36 cellular contexts compared by ENCODE assay signal in the genomic region with DNA sequence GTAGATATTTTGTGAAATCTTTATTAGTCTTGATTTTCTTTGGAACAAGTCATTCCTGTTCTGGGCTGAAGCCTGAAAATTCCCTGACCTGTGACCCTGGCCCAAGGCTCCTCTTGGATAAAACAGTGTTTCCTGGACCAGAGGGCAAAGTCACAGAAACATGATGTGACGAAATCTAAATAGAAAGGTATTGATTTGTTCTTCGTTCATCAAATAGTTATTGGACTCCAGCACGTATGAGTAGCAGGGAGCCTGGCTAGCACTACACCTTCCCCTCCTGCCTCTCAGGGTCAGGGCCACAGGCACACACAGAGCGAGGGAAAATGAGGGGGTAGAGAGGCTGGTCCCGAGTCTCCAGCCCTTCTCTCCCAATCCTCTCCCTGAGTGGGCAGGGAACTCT. TPM values are rescaled to one million over a fixed set of nuclear protein-coding genes. Genes with fewer than 3 reads are reported as not detected.
"Had no signal": no experiment of that assay in that cellular context is flagged by ENCODE, and none has a peak within 500 bp of the region (broad histone marks: within the 10 kb centered on the region; RNA-seq: fewer than 3 reads in every experiment).

No MANE protein-coding gene starts in this region.

- H3K27me3 ChIP-seq: foreskin keratinocyte, gastroesophageal sphincter, heart right ventricle, neutrophil, right atrium auricular region, sigmoid colon, spleen, testis, tibial artery, upper lobe of left lung had no signal

- H3K4me3 ChIP-seq: coronary artery, esophagus muscularis mucosa, gastroesophageal sphincter, heart right ventricle, lung, prostate gland, right atrium auricular region, sigmoid colon, spleen, testis, tibial artery, upper lobe of left lung had no signal

- ATAC-seq: foreskin keratinocyte; gastroesophageal sphincter; heart right ventricle; left colon; left ventricle myocardium superior; natural killer cell treated with Interleukin-12 subunit alpha and Interleukin-12 subunit beta and Interleukin-15 and Interleukin-18, amount 100 ng/mL, for 72 hours; stimulated activated memory B cell treated with anti-CD40 and anti-IgM and Interleukin-4, amounts not matched to agents 10 μg/mL and 1 μg/mL and 100 μg/mL, for 72 hours; stimulated activated naive CD8-positive, alpha-beta T cell treated with anti-CD3 and anti-CD28 coated beads, Interleukin-15, Interleukin-2, amounts not matched to agents 100 U/mL and 50 U/mL, for 24 hours had no signal

- H3K79me2 ChIP-seq: parathyroid adenoma had no signal

- H3K4me1 ChIP-seq: esophagus muscularis mucosa, gastroesophageal sphincter, parathyroid adenoma, prostate gland, right atrium auricular region, sigmoid colon, spleen, upper lobe of left lung had no signal

- FAIRE-seq: endothelial cell of umbilical vein, urothelium cell line had no signal

- H3K9me3 ChIP-seq: esophagus muscularis mucosa, gastroesophageal sphincter, heart right ventricle, neutrophil, prostate gland, right atrium auricular region, sigmoid colon, spleen, testis, tibial artery, upper lobe of left lung had no signal

- H2AFZ ChIP-seq: parathyroid adenoma had no signal

- H3K27ac ChIP-seq: coronary artery, esophagus muscularis mucosa, foreskin keratinocyte, gastroesophageal sphincter, heart right ventricle, neutrophil, parathyroid adenoma, prostate gland, right atrium auricular region, sigmoid colon, spleen, testis, tibial artery, upper lobe of left lung had no signal

- H3K36me3 ChIP-seq: esophagus muscularis mucosa, gastroesophageal sphincter, heart right ventricle, neutrophil, prostate gland, right atrium auricular region, sigmoid colon, spleen, tibial artery, upper lobe of left lung had no signal

- H3K9ac ChIP-seq: parathyroid adenoma had no signal

- DNase-seq: dermis blood vessel endothelial cell; effector memory CD4-positive, alpha-beta T cell; foreskin keratinocyte; glutamatergic neuron; heart right ventricle; hippocampal formation; immature natural killer cell; islet precursor cell; kidney glomerular epithelial cell; left colon; left ventricle myocardium superior; naive B cell; sigmoid colon; spleen; stimulated activated CD4-positive, alpha-beta T cell treated with anti-CD3 and anti-CD28 coated beads, Interleukin-4, amount 100 ng/mL, for 4 hours; stimulated activated naive CD8-positive, alpha-beta T cell treated with anti-CD3 and anti-CD28 coated beads, Interleukin-15, Interleukin-2, amounts not matched to agents 100 U/mL and 50 U/mL, for 24 hours; substantia nigra; testis; tibial artery; upper lobe of left lung had no signal

RNA-seq across cellular contexts. Expression of a gene that starts 1.7 kb away (rescaled TPM):
- total RNA-seq: esophagus muscularis mucosa; fibroblast of lung; foreskin keratinocyte; heart right ventricle; left ventricle myocardium superior; mononuclear cell; natural killer cell treated with Interleukin-12 subunit alpha and Interleukin-12 subunit beta and Interleukin-15 and Interleukin-18, amount 100 ng/mL, for 72 hours; neural crest cell; omental fat pad; prostate gland; right atrium auricular region; sigmoid colon had no signal
- polyA plus RNA-seq: fibroblast of lung, immature natural killer cell had no signal
